1 cellular context compared by ENCODE assay signal in the genomic region with DNA sequence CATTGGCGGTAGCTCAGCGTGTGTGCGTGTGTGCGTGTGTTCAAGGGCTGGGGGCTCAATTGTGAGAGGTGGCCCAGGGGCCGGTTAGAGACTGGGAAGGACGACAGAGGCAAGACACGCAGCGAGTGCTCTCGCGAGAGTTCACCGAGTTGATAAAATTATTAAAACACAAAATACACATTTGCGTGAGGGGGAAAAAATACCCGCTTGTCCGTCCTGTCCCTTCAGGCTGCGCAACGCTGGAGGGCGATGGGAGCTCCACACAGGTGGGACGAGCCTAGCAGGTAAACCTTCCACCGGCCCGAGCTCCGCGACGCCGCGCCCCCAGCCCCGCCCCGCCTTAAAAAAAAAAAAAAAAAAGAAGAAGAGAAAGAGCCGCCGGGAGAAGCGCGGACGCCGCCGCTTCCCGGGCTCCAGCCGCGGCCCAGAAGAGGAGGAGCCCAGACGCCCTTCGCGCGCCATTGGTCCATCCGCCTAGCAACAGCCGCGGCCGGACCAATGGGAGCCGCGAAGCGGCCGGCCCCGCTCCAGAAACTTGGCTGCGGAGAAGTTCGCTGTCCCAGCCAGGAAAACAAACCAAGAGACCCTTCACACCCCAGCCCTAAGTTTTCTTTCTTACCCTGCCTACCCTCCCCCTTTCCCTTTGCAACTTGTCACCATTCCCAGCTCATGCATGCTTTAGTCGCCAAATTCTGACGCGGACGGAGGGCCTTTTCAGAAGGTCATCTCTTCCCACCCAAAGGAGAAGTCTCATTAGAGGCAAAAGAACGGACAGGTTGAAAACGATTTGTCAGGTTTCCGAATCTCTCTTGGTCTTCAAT.
TF ChIP-seq lines count a peak whose summit lies in the region.

No MANE protein-coding gene starts in this region.

TF ChIP-seq in HEK293, 187 proteins besides CTCF, POLR2A, EP300 and RAD21 (continued from another document):
- TF ChIP-seq, protein P1, sequence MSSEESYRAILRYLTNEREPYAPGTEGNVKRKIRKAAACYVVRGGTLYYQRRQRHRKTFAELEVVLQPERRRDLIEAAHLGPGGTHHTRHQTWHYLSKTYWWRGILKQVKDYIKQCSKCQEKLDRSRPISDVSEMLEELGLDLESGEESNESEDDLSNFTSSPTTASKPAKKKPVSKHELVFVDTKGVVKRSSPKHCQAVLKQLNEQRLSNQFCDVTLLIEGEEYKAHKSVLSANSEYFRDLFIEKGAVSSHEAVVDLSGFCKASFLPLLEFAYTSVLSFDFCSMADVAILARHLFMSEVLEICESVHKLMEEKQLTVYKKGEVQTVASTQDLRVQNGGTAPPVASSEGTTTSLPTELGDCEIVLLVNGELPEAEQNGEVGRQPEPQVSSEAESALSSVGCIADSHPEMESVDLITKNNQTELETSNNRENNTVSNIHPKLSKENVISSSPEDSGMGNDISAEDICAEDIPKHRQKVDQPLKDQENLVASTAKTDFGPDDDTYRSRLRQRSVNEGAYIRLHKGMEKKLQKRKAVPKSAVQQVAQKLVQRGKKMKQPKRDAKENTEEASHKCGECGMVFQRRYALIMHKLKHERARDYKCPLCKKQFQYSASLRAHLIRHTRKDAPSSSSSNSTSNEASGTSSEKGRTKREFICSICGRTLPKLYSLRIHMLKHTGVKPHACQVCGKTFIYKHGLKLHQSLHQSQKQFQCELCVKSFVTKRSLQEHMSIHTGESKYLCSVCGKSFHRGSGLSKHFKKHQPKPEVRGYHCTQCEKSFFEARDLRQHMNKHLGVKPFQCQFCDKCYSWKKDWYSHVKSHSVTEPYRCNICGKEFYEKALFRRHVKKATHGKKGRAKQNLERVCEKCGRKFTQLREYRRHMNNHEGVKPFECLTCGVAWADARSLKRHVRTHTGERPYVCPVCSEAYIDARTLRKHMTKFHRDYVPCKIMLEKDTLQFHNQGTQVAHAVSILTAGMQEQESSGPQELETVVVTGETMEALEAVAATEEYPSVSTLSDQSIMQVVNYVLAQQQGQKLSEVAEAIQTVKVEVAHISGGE (tag by site-specific recombination; conservative IDR thresholded peaks at IDR 0.05; ENCODE audit: low read depth), result 0 out of 2 replicates have a peak, but pooled peaks have one; percentile 19
- TF ChIP-seq, protein P2, sequence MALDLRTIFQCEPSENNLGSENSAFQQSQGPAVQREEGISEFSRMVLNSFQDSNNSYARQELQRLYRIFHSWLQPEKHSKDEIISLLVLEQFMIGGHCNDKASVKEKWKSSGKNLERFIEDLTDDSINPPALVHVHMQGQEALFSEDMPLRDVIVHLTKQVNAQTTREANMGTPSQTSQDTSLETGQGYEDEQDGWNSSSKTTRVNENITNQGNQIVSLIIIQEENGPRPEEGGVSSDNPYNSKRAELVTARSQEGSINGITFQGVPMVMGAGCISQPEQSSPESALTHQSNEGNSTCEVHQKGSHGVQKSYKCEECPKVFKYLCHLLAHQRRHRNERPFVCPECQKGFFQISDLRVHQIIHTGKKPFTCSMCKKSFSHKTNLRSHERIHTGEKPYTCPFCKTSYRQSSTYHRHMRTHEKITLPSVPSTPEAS (tag by site-specific recombination; IDR thresholded peaks at IDR 0.05), result peak; percentile 80
- TF ChIP-seq, protein P3, sequence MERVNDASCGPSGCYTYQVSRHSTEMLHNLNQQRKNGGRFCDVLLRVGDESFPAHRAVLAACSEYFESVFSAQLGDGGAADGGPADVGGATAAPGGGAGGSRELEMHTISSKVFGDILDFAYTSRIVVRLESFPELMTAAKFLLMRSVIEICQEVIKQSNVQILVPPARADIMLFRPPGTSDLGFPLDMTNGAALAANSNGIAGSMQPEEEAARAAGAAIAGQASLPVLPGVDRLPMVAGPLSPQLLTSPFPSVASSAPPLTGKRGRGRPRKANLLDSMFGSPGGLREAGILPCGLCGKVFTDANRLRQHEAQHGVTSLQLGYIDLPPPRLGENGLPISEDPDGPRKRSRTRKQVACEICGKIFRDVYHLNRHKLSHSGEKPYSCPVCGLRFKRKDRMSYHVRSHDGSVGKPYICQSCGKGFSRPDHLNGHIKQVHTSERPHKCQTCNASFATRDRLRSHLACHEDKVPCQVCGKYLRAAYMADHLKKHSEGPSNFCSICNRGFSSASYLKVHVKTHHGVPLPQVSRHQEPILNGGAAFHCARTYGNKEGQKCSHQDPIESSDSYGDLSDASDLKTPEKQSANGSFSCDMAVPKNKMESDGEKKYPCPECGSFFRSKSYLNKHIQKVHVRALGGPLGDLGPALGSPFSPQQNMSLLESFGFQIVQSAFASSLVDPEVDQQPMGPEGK (tag by site-specific recombination; IDR thresholded peaks at IDR 0.05), result peak; percentile 70
- TF ChIP-seq ZNF791 (tag by site-specific recombination; IDR thresholded peaks at IDR 0.05) (no peak), ZBTB20 (tag by site-specific recombination; IDR thresholded peaks at IDR 0.05) (peak; percentile 76), ZNF274 (IDR thresholded peaks at IDR 0.05; ENCODE audit: low read length) (no peak), ZNF274 (tag by site-specific recombination; IDR thresholded peaks at IDR 0.05; ENCODE audit: borderline replicate concordance) (no peak), ZEB2 (tag by site-specific recombination; IDR thresholded peaks at IDR 0.05) (peak; percentile 52; the same call in 1 of the 2 replicates)
- TF ChIP-seq, protein P4, sequence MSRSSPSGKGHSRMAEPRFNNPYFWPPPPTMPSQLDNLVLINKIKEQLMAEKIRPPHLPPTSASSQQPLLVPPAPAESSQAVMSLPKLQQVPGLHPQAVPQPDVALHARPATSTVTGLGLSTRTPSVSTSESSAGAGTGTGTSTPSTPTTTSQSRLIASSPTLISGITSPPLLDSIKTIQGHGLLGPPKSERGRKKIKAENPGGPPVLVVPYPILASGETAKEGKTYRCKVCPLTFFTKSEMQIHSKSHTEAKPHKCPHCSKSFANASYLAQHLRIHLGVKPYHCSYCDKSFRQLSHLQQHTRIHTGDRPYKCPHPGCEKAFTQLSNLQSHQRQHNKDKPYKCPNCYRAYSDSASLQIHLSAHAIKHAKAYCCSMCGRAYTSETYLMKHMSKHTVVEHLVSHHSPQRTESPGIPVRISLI (tag by site-specific recombination; IDR thresholded peaks at IDR 0.05), result peak; percentile 73; the same call in 1 of the 2 replicates
- TF ChIP-seq, protein P5, sequence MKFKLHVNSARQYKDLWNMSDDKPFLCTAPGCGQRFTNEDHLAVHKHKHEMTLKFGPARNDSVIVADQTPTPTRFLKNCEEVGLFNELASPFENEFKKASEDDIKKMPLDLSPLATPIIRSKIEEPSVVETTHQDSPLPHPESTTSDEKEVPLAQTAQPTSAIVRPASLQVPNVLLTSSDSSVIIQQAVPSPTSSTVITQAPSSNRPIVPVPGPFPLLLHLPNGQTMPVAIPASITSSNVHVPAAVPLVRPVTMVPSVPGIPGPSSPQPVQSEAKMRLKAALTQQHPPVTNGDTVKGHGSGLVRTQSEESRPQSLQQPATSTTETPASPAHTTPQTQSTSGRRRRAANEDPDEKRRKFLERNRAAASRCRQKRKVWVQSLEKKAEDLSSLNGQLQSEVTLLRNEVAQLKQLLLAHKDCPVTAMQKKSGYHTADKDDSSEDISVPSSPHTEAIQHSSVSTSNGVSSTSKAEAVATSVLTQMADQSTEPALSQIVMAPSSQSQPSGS (tag by site-specific recombination; IDR thresholded peaks at IDR 0.05; ENCODE audit: low read depth), result no peak
TF ChIP-seq in HEK293: peak in this region for 18.
